ENCODE assay signal across 12 cellular contexts in the genomic region with DNA sequence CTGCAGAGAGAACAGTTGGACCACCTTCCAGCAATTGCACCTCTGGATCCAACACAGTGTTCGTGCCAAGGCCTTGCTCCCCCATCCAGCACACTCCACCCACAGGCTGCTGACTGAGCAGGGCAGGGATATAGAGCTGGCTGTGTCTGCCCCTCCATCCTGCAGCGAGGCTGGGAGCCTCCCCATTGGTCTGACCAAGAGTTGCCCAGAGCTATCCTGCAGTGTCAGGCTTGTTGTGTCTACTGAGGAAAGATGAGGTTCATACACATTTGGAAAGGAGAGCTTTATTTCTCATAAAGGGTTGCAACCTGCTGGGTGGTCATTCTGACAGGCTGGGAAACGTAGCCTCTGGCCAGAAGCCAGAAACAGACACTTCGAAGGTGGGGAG. TPM values are rescaled to one million over a fixed set of nuclear protein-coding genes. Genes with fewer than 3 reads are reported as not detected.
DNase-seq lines count a peak whose midpoint lies in the region; ATAC-seq and TF ChIP-seq lines count a peak whose summit lies in the region.
"Had no signal": no experiment of that assay in that cellular context is flagged by ENCODE, and none has a peak within 500 bp of the region (broad histone marks: within the 10 kb centered on the region; RNA-seq: fewer than 3 reads in every experiment).

No MANE protein-coding gene starts in this region.

- no peaks in the 10 kb centered on the region for H4K20me1 ChIP-seq in MM.1S (ENCODE audit: insufficient read depth, low read length)

- intact Hi-C loops in sciatic nerve (cut with DNase I) = no loop called here
- intact Hi-C loops in colonic mucosa (cut with DNase I) = no loop called here

- DNase-seq in DMS 273 (lab: John Stamatoyannopoulos, UW; ENCODE audit: unreplicated experiment) = peak; percentile 46
- no peak for DNase-seq in DMS 273 treated with DMSO at 0.1 percent for 48 hours (lab: John Stamatoyannopoulos, UW)
- peak; percentile 35 for DNase-seq in MM.1S
- peak; percentile 25 for DNase-seq in choroid plexus epithelial cell (ENCODE audit: low read depth)
- no peak for DNase-seq in sciatic nerve (ENCODE audit: low spot score)
- DNase-seq in colonic mucosa = no peak
- DNase-seq: activated T-cell treated with anti-CD3 and anti-CD28 coated beads, Interleukin-2, amount 50 U/mL, for 4 hours; nephron progenitor cell; stimulated activated CD4-positive, alpha-beta T cell treated with anti-CD3 and anti-CD28 coated beads, Interleukin-1b, Interleukin-23, amount 100 ng/mL, for 48 hours had no signal

- H3K4me1 ChIP-seq in MM.1S (ENCODE audit: low read length) (peaks cover 62% of the 10 kb centered on the region), colonic mucosa (no peaks in the 10 kb centered on the region)

- peaks cover 68% of the 10 kb centered on the region for H3F3A ChIP-seq in MM.1S (ENCODE audit: insufficient read depth, low read length)

- peak; percentile 55 for ATAC-seq in sciatic nerve
- no peak for ATAC-seq in HG03280 (IDR thresholded peaks at IDR 0.05; ENCODE audit: unreplicated experiment)
- no peak for ATAC-seq in GM21723 (IDR thresholded peaks at IDR 0.05; ENCODE audit: unreplicated experiment)
- ATAC-seq: activated T-cell treated with anti-CD3 and anti-CD28 coated beads, Interleukin-2, amount 50 U/mL, for 4 hours had no signal

- H3K4me2 ChIP-seq in MM.1S (ENCODE audit: low read depth, low read length) = peak overlapping the region; percentile 64

- H3K9me3 ChIP-seq in MM.1S (replicated peaks; ENCODE audit: insufficient read depth, low read length) = no peaks in the 10 kb centered on the region
- no peaks in the 10 kb centered on the region for H3K9me3 ChIP-seq in colonic mucosa

- H3K27ac ChIP-seq in MM.1S (ENCODE audit: low read length) = peak overlapping the region; percentile 94
- no peak overlapping the region for H3K27ac ChIP-seq in colonic mucosa
- H3K27ac ChIP-seq: 22Rv1 had no signal

- H3K36me3 ChIP-seq in MM.1S (replicated peaks; ENCODE audit: insufficient read depth, low read length) = no peaks in the 10 kb centered on the region
- no peaks in the 10 kb centered on the region for H3K36me3 ChIP-seq in colonic mucosa

- no peaks in the 10 kb centered on the region for H3K27me3 ChIP-seq in MM.1S (replicated peaks; ENCODE audit: insufficient read depth, low read length)
- no peaks in the 10 kb centered on the region for H3K27me3 ChIP-seq in colonic mucosa

- H3K79me2 ChIP-seq in MM.1S (ENCODE audit: low read length) = no peaks in the 10 kb centered on the region

- TF ChIP-seq CTCF in MM.1S (IDR thresholded peaks at IDR 0.05; ENCODE audit: low read length) (no peak), choroid plexus epithelial cell (conservative IDR thresholded peaks at IDR 0.05; ENCODE audit: low read depth, low read length) (no peak), colonic mucosa (IDR thresholded peaks at IDR 0.05) (no peak)

- peak overlapping the region; percentile 56 for H3K9ac ChIP-seq in MM.1S (ENCODE audit: low read length)
- no peak overlapping the region for H3K9ac ChIP-seq in colonic mucosa (ENCODE audit: low read depth in 2 of 2, low read length in 2 of 2)

- H3K9me2 ChIP-seq in MM.1S (replicated peaks; ENCODE audit: insufficient read depth, low read length) = no peaks in the 10 kb centered on the region

- H2AFZ ChIP-seq in MM.1S (ENCODE audit: low read length) = peak overlapping the region; percentile 57; the same call in 1 of the 2 replicates

- peak overlapping the region; percentile 18 for H3K4me3 ChIP-seq in MM.1S (ENCODE audit: low read length)
- H3K4me3 ChIP-seq in choroid plexus epithelial cell (ENCODE audit: low read depth, low read length) = no peak overlapping the region
- H3K4me3 ChIP-seq in colonic mucosa = no peak overlapping the region

RNA-seq across cellular contexts. Expression of gene PRF1, which starts 27.1 kb away (rescaled TPM):
- total RNA-seq in sciatic nerve (7.6 TPM), colonic mucosa (1 to 10 TPM in 1 of 2 donors, under 1 TPM in 1; 0.96 to 1.3 TPM)

Comparison
In these comparisons a context has a peak if more than half of its experiments do, and no peak if none do; other contexts are left out.
1. DNase-seq: peak in DMS 273 (single experiment), MM.1S (single experiment) and choroid plexus epithelial cell (single experiment); none in DMS 273 treated with DMSO at 0.1 percent for 48 hours (single experiment), sciatic nerve (single experiment) and colonic mucosa (single experiment).